ENCODE assay signal across 10 cellular contexts in the genomic region with DNA sequence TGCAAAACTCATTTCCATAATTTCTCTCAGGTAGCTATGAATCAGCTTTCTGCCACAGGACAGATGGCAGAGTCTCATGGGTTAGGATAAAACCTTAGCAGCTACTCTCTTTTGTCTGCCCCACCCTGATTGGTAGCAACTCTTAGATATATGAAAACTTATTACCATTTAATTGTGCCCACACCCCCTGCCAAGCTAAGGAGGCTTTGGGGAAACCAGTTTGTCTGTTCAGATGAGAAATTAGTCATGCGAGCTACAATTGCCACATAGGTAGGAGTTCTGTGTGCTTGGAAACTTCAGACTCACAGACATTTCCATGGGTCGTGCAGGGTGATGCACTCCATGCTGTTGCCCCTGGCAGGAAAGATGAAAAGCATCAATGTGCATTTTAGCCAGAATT. TPM values are rescaled to one million over a fixed set of nuclear protein-coding genes. Genes with fewer than 3 reads are reported as not detected.
DNase-seq lines count a peak whose midpoint lies in the region; ATAC-seq lines count a peak whose summit lies in the region.
"Had no signal": no experiment of that assay in that cellular context is flagged by ENCODE, and none has a peak within 500 bp of the region (broad histone marks: within the 10 kb centered on the region; RNA-seq: fewer than 3 reads in every experiment).

No MANE protein-coding gene starts in this region.

- H3K27ac Mint-ChIP-seq in stimulated activated memory B cell treated with anti-CD40 and anti-IgM and Interleukin-4, amounts not matched to agents 10 μg/mL and 1 μg/mL and 100 μg/mL, for 72 hours, result peak overlapping the region; percentile 81
- H3K27ac Mint-ChIP-seq: WTC11 had no signal

- H3K36me3 Mint-ChIP-seq in stimulated activated memory B cell treated with anti-CD40 and anti-IgM and Interleukin-4, amounts not matched to agents 10 μg/mL and 1 μg/mL and 100 μg/mL, for 72 hours, result peaks cover 52% of the 10 kb centered on the region
- H3K36me3 Mint-ChIP-seq: WTC11 had no signal

- no peaks in the 10 kb centered on the region for H3K9me3 Mint-ChIP-seq in stimulated activated memory B cell treated with anti-CD40 and anti-IgM and Interleukin-4, amounts not matched to agents 10 μg/mL and 1 μg/mL and 100 μg/mL, for 72 hours
- H3K9me3 Mint-ChIP-seq: WTC11 had no signal

- H3K4me1 Mint-ChIP-seq in stimulated activated memory B cell treated with anti-CD40 and anti-IgM and Interleukin-4, amounts not matched to agents 10 μg/mL and 1 μg/mL and 100 μg/mL, for 72 hours, result peaks cover 66% of the 10 kb centered on the region

- DNase-seq in activated CD4-positive, CD25-positive, alpha-beta regulatory T cell (lab: John Stamatoyannopoulos, UW), result no peak
- peak; percentile 28 for DNase-seq in activated CD4-positive, alpha-beta T cell treated with anti-CD3 and anti-CD28 coated beads for 48 hours
- DNase-seq in COR-L47 (lab: John Stamatoyannopoulos, UW) (no peak), cerebellum (ENCODE audit: low spot score) (no peak), NOMO-1 treated with DMSO at 0.1 percent for 48 hours (lab: John Stamatoyannopoulos, UW; ENCODE audit: unreplicated experiment) (no peak)
- DNase-seq: glutamatergic neuron had no signal

- ATAC-seq in activated CD4-positive, CD25-positive, alpha-beta regulatory T cell treated with anti-CD3 and anti-CD28 coated beads, Interleukin-2, amount 50 U/mL, for 24 hours, result peak; percentile 18 to 42
- ATAC-seq in esophagus mucosa, result peak; percentile 95
- ATAC-seq in stimulated activated memory B cell treated with anti-CD40 and anti-IgM and Interleukin-4, amounts not matched to agents 10 μg/mL and 1 μg/mL and 100 μg/mL, for 72 hours, result no peak
- ATAC-seq: WTC11 had no signal

- no peak overlapping the region for H3K4me3 Mint-ChIP-seq in stimulated activated memory B cell treated with anti-CD40 and anti-IgM and Interleukin-4, amounts not matched to agents 10 μg/mL and 1 μg/mL and 100 μg/mL, for 72 hours
- H3K4me3 Mint-ChIP-seq: WTC11 had no signal

- no peaks in the 10 kb centered on the region for H3K27me3 Mint-ChIP-seq in stimulated activated memory B cell treated with anti-CD40 and anti-IgM and Interleukin-4, amounts not matched to agents 10 μg/mL and 1 μg/mL and 100 μg/mL, for 72 hours

RNA-seq across cellular contexts. Expression of a gene that starts 39.9 kb away (rescaled TPM):
- 814 TPM for total RNA-seq in esophagus mucosa
- total RNA-seq in cerebellum, result 6.0 TPM

Comparison
In these comparisons a context has a peak if more than half of its experiments do, and no peak if none do; other contexts are left out.
1. RNA of a gene that starts 39.9 kb away (total RNA-seq): 814 TPM in esophagus mucosa (single experiment); 6.0 TPM in cerebellum (single experiment); every median in the first group is over 100 times any median in the second.